20 cellular contexts compared by ENCODE assay signal in the genomic region with DNA sequence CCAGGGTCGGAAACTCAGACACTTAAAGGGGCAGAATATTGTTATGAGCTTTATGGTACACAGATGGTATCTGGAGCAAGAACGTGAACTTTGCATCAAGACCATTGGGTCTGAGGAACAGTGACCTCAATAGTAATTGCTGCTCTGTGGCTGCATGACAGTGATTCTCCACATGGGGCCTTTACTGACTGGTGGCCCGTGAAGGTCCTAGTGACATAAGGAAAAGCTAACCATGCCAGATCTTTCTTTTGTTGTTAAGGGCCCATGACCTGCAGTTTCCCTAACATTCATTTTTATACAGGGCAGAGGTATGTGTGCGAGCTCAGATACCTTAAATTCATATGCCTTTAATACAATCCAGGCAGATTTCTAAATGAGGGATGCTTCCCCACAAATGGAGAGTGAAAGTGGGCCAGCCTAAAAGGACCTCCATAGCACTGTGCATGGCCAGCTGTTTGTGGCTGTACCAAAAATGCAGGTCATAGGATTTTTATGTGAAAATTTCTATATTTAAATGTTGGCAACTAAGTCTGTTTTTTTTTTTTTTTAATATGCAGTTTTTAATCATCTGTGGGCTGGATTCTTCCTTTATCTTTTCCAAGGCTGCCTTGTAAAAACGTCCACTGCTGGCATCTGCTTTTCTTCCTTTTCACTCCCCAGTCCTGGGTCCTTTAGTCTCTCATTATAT. TPM values are rescaled to one million over a fixed set of nuclear protein-coding genes. Genes with fewer than 3 reads are reported as not detected.
A peak's percentile ranks its signal among the peaks of the same experiment; 100 is the strongest.
DNase-seq lines count a peak whose midpoint lies in the region; ATAC-seq and TF ChIP-seq lines count a peak whose summit lies in the region.
"Had no signal": no experiment of that assay in that cellular context is flagged by ENCODE, and none has a peak within 500 bp of the region (broad histone marks: within the 10 kb centered on the region; RNA-seq: fewer than 3 reads in every experiment).

No MANE protein-coding gene starts in this region.

- H3K27ac ChIP-seq in dorsolateral prefrontal cortex (peak overlapping the region in 49 of 59 donors; percentile 4 to 99 (median 69)), osteoblast (ENCODE audit: low read depth, low read length) (peak overlapping the region; percentile 59), tibial artery (peak overlapping the region; percentile 71 to 87), foreskin keratinocyte (no peak overlapping the region), colonic mucosa (no peak overlapping the region), caudate nucleus (ENCODE audit: low read depth, low read length) (no peak overlapping the region)

- H3K27me3 ChIP-seq in dorsolateral prefrontal cortex (no peaks in the 10 kb centered on the region), osteoblast (ENCODE audit: insufficient read depth, low read length) (no peaks in the 10 kb centered on the region), tibial artery (no peaks in the 10 kb centered on the region), foreskin keratinocyte (no peaks in the 10 kb centered on the region), colonic mucosa (no peaks in the 10 kb centered on the region)

- H3K4me3 ChIP-seq in dorsolateral prefrontal cortex = peak overlapping the region in 1 of 59 donors; percentile 17
- no peak overlapping the region for H3K4me3 ChIP-seq in osteoblast (ENCODE audit: insufficient read depth, low read length)
- no peak overlapping the region for H3K4me3 ChIP-seq in tibial artery
- H3K4me3 ChIP-seq in colonic mucosa = no peak overlapping the region
- H3K4me3 ChIP-seq: lung had no signal

- no peak overlapping the region for H3K4me2 ChIP-seq in osteoblast (ENCODE audit: insufficient read depth, low read length)

- H3K36me3 ChIP-seq in osteoblast (ENCODE audit: insufficient read depth, low read length) (no peaks in the 10 kb centered on the region), tibial artery (no peaks in the 10 kb centered on the region), colonic mucosa (no peaks in the 10 kb centered on the region)

- H3K4me1 ChIP-seq in osteoblast (ENCODE audit: insufficient read depth, low read length) (peaks cover 84% of the 10 kb centered on the region), tibial artery (peaks cover 0 to 100% (median 44%) of the 10 kb centered on the region in 4 donors), foreskin keratinocyte (peaks cover 9% of the 10 kb centered on the region), colonic mucosa (no peaks in the 10 kb centered on the region)

- no peak overlapping the region for H2AFZ ChIP-seq in osteoblast (ENCODE audit: low read length)

- TF ChIP-seq CTCF in dorsolateral prefrontal cortex (IDR thresholded peaks at IDR 0.05 in 54 of 56, conservative IDR thresholded peaks at IDR 0.05 in 2 of 56; ENCODE audit: low read depth in 1 of 56, partially characterized antibody in 56 of 56) = peak in 4 of 56 donors; percentile 2 to 33 (median 20)
- TF ChIP-seq CTCF in osteoblast (IDR thresholded peaks at IDR 0.05; ENCODE audit: extremely low read depth, low read depth, low read length) = no peak
- TF ChIP-seq CTCF in tibial artery (IDR thresholded peaks at IDR 0.05) = no peak
- TF ChIP-seq CTCF in foreskin keratinocyte (conservative IDR thresholded peaks at IDR 0.05) = no peak
- TF ChIP-seq CTCF in colonic mucosa (IDR thresholded peaks at IDR 0.05) = no peak

- intact Hi-C loops in dorsolateral prefrontal cortex (cut with DNase I) = loop anchor here in 1 of 2 donors (10.0 kb wide), 1 partner anchor 536 kb away; no protein-coding TSS in a partner anchor
- intact Hi-C loops in tibial artery (cut with DNase I; ENCODE audit: low total_unique reads) = no loop called here
- intact Hi-C loops in colonic mucosa (cut with DNase I) = loop anchor here (5.0 kb wide), 2 partner anchors 38 to 183 kb away; no protein-coding TSS in a partner anchor

- H3K9ac ChIP-seq in colonic mucosa (ENCODE audit: low read depth in 2 of 2, low read length in 2 of 2) = no peak overlapping the region

- H3K9me3 ChIP-seq in osteoblast (ENCODE audit: low read depth, low read length) (no peaks in the 10 kb centered on the region), tibial artery (no peaks in the 10 kb centered on the region), colonic mucosa (no peaks in the 10 kb centered on the region)

- H4K20me1 ChIP-seq in osteoblast (ENCODE audit: insufficient read depth, low read length) = peaks cover 19% of the 10 kb centered on the region

- peak; percentile 22 for DNase-seq in LHCN-M2 (ENCODE audit: low read depth)
- DNase-seq in dorsolateral prefrontal cortex = no peak
- no peak for DNase-seq in osteoblast (ENCODE audit: insufficient read length, low spot score, missing footprints)
- DNase-seq in tibial artery = no peak
- no peak for DNase-seq in foreskin keratinocyte
- no peak for DNase-seq in colonic mucosa
- DNase-seq in caudate nucleus (lab: John Stamatoyannopoulos, UW) = no peak
- DNase-seq: activated CD4-positive, alpha-beta memory T cell treated with anti-CD3 and anti-CD28 coated beads, Interleukin-2, amount 10 ng/mL, durations not matched to agents 7 days and 5 days; activated CD4-positive, CD25-positive, alpha-beta regulatory T cell; activated gamma-delta T cell treated with Interleukin-2 at 50 U/mL for 16 hours; activated T-cell treated with anti-CD3 and anti-CD28 coated beads for 4 hours; CD4-positive, alpha-beta memory T cell; DMS153; H9; MM.1S; NCI-H1436; NCI-H510A; stimulated activated CD4-positive, alpha-beta T cell treated with anti-CD3 and anti-CD28 coated beads, Interleukin-4, amount 100 ng/mL, for 4 hours; T-helper 9 cell had no signal

- ATAC-seq in foreskin keratinocyte = no peak

- H3K79me2 ChIP-seq in osteoblast (ENCODE audit: insufficient read depth, low read length) = peaks cover 97% of the 10 kb centered on the region

RNA-seq across cellular contexts. Expression of a gene that starts 39.1 kb away (rescaled TPM):
- total RNA-seq in LHCN-M2 (2014; rRNA removed) (5.6 and 8.3 TPM in 2 replicates), dorsolateral prefrontal cortex (100 to 1,000 TPM in 47 of 120 experiments, 10 to 100 TPM in 73; 43.3 to 151 (median 93.9) TPM), osteoblast (1.8 and 2.4 TPM in 2 replicates), foreskin keratinocyte (1.1 and 1.3 TPM in 2 replicates), colonic mucosa (1 to 10 TPM in 1 of 2 donors, under 1 TPM in 1; 0.35 to 2.5 TPM)
- polyA plus RNA-seq in LHCN-M2 (2012) = 2.1 TPM
- polyA plus RNA-seq in foreskin keratinocyte = 0.34 and 5.6 TPM in 2 replicates
- total RNA-seq: CD4-positive, alpha-beta memory T cell had no signal
- polyA plus RNA-seq: CD4-positive, alpha-beta memory T cell had no signal

Comparison
In these comparisons a context has a peak if more than half of its experiments do, and no peak if none do; other contexts are left out.
1. H3K27ac ChIP-seq: peak in dorsolateral prefrontal cortex (49 of 59), osteoblast (single experiment) and tibial artery (2 of 2); none in foreskin keratinocyte (single experiment), colonic mucosa (single experiment) and caudate nucleus (single experiment).